15 cellular contexts compared by ENCODE assay signal in the genomic region with DNA sequence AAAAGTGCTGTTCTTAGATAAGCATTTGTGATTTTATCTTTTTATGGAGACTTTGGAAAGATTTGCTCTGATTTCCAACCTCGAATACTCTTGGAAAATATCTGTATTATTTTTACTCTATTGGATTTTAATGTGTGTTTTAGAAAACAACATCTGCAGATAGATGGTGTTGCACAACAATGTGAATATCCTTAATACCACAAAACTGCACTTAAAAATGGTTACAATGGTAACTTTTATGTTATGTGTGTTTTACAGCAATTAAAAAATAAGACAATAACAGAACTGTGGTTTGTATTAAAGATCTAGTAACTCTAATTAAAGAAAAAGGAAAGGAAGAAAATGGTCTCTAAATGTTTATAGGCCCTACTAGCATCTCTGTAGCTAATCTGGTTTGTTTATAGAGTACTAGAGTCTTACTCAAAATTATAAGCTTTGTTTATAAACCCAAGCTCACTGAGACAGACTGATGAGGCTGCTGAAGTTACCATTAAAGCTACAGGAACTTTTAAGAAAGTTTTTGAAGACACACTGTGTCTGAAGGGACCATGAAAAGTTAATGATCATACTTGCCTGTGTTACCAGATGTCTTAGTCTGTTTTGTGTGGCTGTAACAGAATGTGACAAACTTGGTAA.
DNase-seq lines count a peak whose midpoint lies in the region; ATAC-seq and TF ChIP-seq lines count a peak whose summit lies in the region.
"Had no signal": no experiment of that assay in that cellular context is flagged by ENCODE, and none has a peak within 500 bp of the region (broad histone marks: within the 10 kb centered on the region; RNA-seq: fewer than 3 reads in every experiment).

No MANE protein-coding gene starts in this region.

- CTCF ChIA-PET in activated CD8-positive, alpha-beta memory T cell treated with anti-CD3 and anti-CD28 coated beads, Interleukin-2, amount 10 ng/mL, durations not matched to agents 7 days and 5 days (lab: Charles Lee) = interaction anchor here (1.2 to 24.9 kb wide), 6 partner anchors 9 to 138 kb away, joined by 3 to 444 read pairs (median 16); partner anchors contain the start of genes ENTPD1 and TCTN3
- CTCF ChIA-PET in activated B cell treated with CpG ODN at 0.5 μM for 24 hours (lab: Charles Lee) = interaction anchor here (1.1 to 20.1 kb wide), 8 partner anchors 8 to 139 kb away, joined by 3 to 427 read pairs (median 6); partner anchors contain the start of genes ENTPD1 and TCTN3

- peaks cover 66% of the 10 kb centered on the region for H3K36me3 Mint-ChIP-seq in activated CD8-positive, alpha-beta memory T cell treated with anti-CD3 and anti-CD28 coated beads, Interleukin-2, amount 10 ng/mL, durations not matched to agents 7 days and 5 days
- H3K36me3 Mint-ChIP-seq in activated B cell treated with CpG ODN at 0.5 μM for 24 hours (ENCODE audit: low read depth) = peaks cover 27% of the 10 kb centered on the region
- H3K36me3 Mint-ChIP-seq in stimulated activated effector memory CD8-positive, alpha-beta T cell treated with anti-CD3 and anti-CD28 coated beads, Interleukin-12 subunit alpha, Interleukin-12 subunit beta, amount 100 ng/mL, for 72 hours = peaks cover 50% of the 10 kb centered on the region
- H3K36me3 Mint-ChIP-seq: activated naive CD4-positive, alpha-beta T cell treated with anti-CD3 and anti-CD28 coated beads, Interleukin-2, amount 50 U/mL, for 24 hours had no signal

- no peak overlapping the region for H3K4me3 Mint-ChIP-seq in activated CD8-positive, alpha-beta memory T cell treated with anti-CD3 and anti-CD28 coated beads, Interleukin-2, amount 10 ng/mL, durations not matched to agents 7 days and 5 days
- peak overlapping the region; percentile 82 for H3K4me3 Mint-ChIP-seq in activated B cell treated with CpG ODN at 0.5 μM for 24 hours
- H3K4me3 Mint-ChIP-seq in stimulated activated effector memory CD8-positive, alpha-beta T cell treated with anti-CD3 and anti-CD28 coated beads, Interleukin-12 subunit alpha, Interleukin-12 subunit beta, amount 100 ng/mL, for 72 hours = peak overlapping the region; percentile 67
- H3K4me3 Mint-ChIP-seq: activated naive CD4-positive, alpha-beta T cell treated with anti-CD3 and anti-CD28 coated beads, Interleukin-2, amount 50 U/mL, for 24 hours; CD14-positive monocyte had no signal

- POLR2A ChIA-PET in activated B cell treated with CpG ODN at 0.5 μM for 24 hours (lab: Charles Lee) = interaction anchor here (1.1 to 20.2 kb wide), 12 partner anchors 8 to 139 kb away, joined by 3 to 572 read pairs (median 24); partner anchors contain the start of genes ENTPD1 and TCTN3

- ATAC-seq in activated CD8-positive, alpha-beta memory T cell treated with anti-CD3 and anti-CD28 coated beads, Interleukin-2, amount 10 ng/mL, durations not matched to agents 7 days and 5 days = no peak
- ATAC-seq in activated B cell treated with CpG ODN at 0.5 μM for 24 hours (ENCODE audit: low read depth) (no peak), HG03139 (IDR thresholded peaks at IDR 0.05; ENCODE audit: unreplicated experiment) (no peak)
- ATAC-seq in stimulated activated effector memory CD8-positive, alpha-beta T cell treated with anti-CD3 and anti-CD28 coated beads, Interleukin-12 subunit alpha, Interleukin-12 subunit beta, amount 100 ng/mL, for 72 hours = no peak

- TF ChIP-seq CTCF in activated B cell treated with CpG ODN at 0.5 μM for 24 hours (IDR thresholded peaks at IDR 0.05) = no peak

- peak overlapping the region; percentile 90 for H3K27ac Mint-ChIP-seq in activated CD8-positive, alpha-beta memory T cell treated with anti-CD3 and anti-CD28 coated beads, Interleukin-2, amount 10 ng/mL, durations not matched to agents 7 days and 5 days
- H3K27ac Mint-ChIP-seq in activated B cell treated with CpG ODN at 0.5 μM for 24 hours = peak overlapping the region; percentile 95
- peak overlapping the region; percentile 95 for H3K27ac Mint-ChIP-seq in stimulated activated effector memory CD8-positive, alpha-beta T cell treated with anti-CD3 and anti-CD28 coated beads, Interleukin-12 subunit alpha, Interleukin-12 subunit beta, amount 100 ng/mL, for 72 hours
- H3K27ac Mint-ChIP-seq: activated naive CD4-positive, alpha-beta T cell treated with anti-CD3 and anti-CD28 coated beads, Interleukin-2, amount 50 U/mL, for 24 hours had no signal

- H3K4me1 Mint-ChIP-seq in activated CD8-positive, alpha-beta memory T cell treated with anti-CD3 and anti-CD28 coated beads, Interleukin-2, amount 10 ng/mL, durations not matched to agents 7 days and 5 days = peaks cover 87% of the 10 kb centered on the region
- peaks cover 94% of the 10 kb centered on the region for H3K4me1 Mint-ChIP-seq in activated B cell treated with CpG ODN at 0.5 μM for 24 hours
- H3K4me1 Mint-ChIP-seq in stimulated activated effector memory CD8-positive, alpha-beta T cell treated with anti-CD3 and anti-CD28 coated beads, Interleukin-12 subunit alpha, Interleukin-12 subunit beta, amount 100 ng/mL, for 72 hours = peaks cover 91% of the 10 kb centered on the region
- H3K4me1 Mint-ChIP-seq: activated naive CD4-positive, alpha-beta T cell treated with anti-CD3 and anti-CD28 coated beads, Interleukin-2, amount 50 U/mL, for 24 hours had no signal

- no peaks in the 10 kb centered on the region for H3K9me3 Mint-ChIP-seq in activated CD8-positive, alpha-beta memory T cell treated with anti-CD3 and anti-CD28 coated beads, Interleukin-2, amount 10 ng/mL, durations not matched to agents 7 days and 5 days (ENCODE audit: low read depth)
- no peaks in the 10 kb centered on the region for H3K9me3 Mint-ChIP-seq in activated B cell treated with CpG ODN at 0.5 μM for 24 hours
- H3K9me3 Mint-ChIP-seq in stimulated activated effector memory CD8-positive, alpha-beta T cell treated with anti-CD3 and anti-CD28 coated beads, Interleukin-12 subunit alpha, Interleukin-12 subunit beta, amount 100 ng/mL, for 72 hours = peaks cover 4% of the 10 kb centered on the region
- H3K9me3 Mint-ChIP-seq: activated naive CD4-positive, alpha-beta T cell treated with anti-CD3 and anti-CD28 coated beads, Interleukin-2, amount 50 U/mL, for 24 hours had no signal

- intact Hi-C loops in activated B cell treated with CpG ODN at 0.5 μM for 24 hours (cut with micrococcal nuclease) = loop anchor here (5.0 kb wide), 1 partner anchor 454 kb away; no protein-coding TSS in a partner anchor

- no peaks in the 10 kb centered on the region for H3K27me3 Mint-ChIP-seq in activated CD8-positive, alpha-beta memory T cell treated with anti-CD3 and anti-CD28 coated beads, Interleukin-2, amount 10 ng/mL, durations not matched to agents 7 days and 5 days
- H3K27me3 Mint-ChIP-seq in activated B cell treated with CpG ODN at 0.5 μM for 24 hours = no peaks in the 10 kb centered on the region
- H3K27me3 Mint-ChIP-seq: activated naive CD4-positive, alpha-beta T cell treated with anti-CD3 and anti-CD28 coated beads, Interleukin-2, amount 50 U/mL, for 24 hours had no signal

- DNase-seq in activated CD8-positive, alpha-beta memory T cell treated with anti-CD3 and anti-CD28 coated beads, Interleukin-2, amount 10 ng/mL, durations not matched to agents 7 days and 5 days = no peak
- no peak for DNase-seq in activated CD8-positive, alpha-beta memory T cell treated with anti-CD3 and anti-CD28 coated beads, Interleukin-2, amount 50 U/mL, for 4 hours
- DNase-seq in activated B cell treated with CpG ODN at 0.5 μM for 24 hours (no peak), fibroblast of peridontal ligament (ENCODE audit: extremely low read depth) (peak; percentile 17), NCI-H226 (no peak), kidney glomerular epithelial cell (lab: John Stamatoyannopoulos, UW) (no peak)
- no peak for DNase-seq in stimulated activated effector memory CD8-positive, alpha-beta T cell treated with anti-CD3 and anti-CD28 coated beads, Interleukin-12 subunit alpha, Interleukin-12 subunit beta, amount 100 ng/mL, for 72 hours (ENCODE audit: low spot score in 2 of 2)
- DNase-seq: DND-41, foreskin fibroblast, NCI-H146, NCI-H446, upper lobe of right lung had no signal
